In the genomic region with DNA sequence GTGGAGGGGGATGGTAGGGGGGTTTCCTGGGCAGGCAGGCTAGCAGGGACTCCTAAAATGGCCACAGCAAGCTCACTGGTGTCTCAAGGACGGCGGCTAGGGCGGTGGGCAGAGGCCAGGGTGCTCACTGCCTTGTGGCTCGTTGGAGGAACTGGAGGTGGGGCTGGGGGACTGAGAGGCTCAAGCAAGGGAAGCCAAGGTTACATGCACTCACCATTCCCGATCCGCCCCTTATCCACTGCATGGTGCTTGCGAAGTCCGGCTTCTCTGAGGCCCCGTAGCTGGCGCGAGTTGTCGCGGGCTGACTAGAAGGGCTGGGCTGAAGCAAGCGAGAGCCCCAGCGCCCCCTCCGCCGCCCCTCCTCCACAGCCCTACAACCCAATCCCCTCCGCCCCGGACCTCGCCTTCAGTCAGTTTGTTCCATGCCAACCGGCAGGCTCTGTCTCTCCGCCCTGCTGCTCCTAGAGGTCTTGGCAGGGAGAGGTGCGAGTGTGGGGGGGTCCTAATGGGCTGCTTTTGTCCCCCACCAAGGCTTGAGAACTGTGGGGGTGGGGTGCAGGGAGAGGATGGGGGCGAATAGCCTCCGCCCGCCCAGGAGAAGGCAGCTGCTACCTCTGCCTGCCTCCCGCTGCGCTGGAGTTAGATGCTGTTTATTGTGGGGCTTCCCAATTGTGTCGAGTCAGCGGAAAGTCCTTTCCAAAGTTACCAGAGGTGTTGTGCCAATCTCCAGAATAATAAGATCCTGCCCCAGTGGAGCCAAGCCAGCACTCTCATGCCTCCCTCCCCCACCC, we compare ENCODE assay signal across 8 cellular contexts. TPM values are rescaled to one million over a fixed set of nuclear protein-coding genes. Genes with fewer than 3 reads are reported as not detected.
A peak's percentile ranks its signal among the peaks of the same experiment; 100 is the strongest.
DNase-seq lines count a peak whose midpoint lies in the region; ATAC-seq, FAIRE-seq and TF ChIP-seq lines count a peak whose summit lies in the region.

A gene (minus strand): TSS at position 313 of the 791 bp plus-strand sequence. CDS start 69 bp downstream, at position 244.

- no peak for FAIRE-seq in D721Med (lab: Jason Lieb, UNC)

- TF ChIP-seq CTCF in choroid plexus epithelial cell (conservative IDR thresholded peaks at IDR 0.05; ENCODE audit: low read depth, low read length), result no peak
- no peak for TF ChIP-seq CTCF in left lung (IDR thresholded peaks at IDR 0.05)
- no peak for TF ChIP-seq CTCF in stomach (IDR thresholded peaks at IDR 0.05)
- no peak for TF ChIP-seq CTCF in D721Med (IDR thresholded peaks at IDR 0.05; ENCODE audit: insufficient read depth, missing control alignments)

- ATAC-seq in left lung (peak; percentile 50), GM21526 (IDR thresholded peaks at IDR 0.05; ENCODE audit: low FRiP score, unreplicated experiment) (no peak)

- H3K36me3 ChIP-seq in ES-I3 (ENCODE audit: insufficient read depth, low read length) (no peaks in the 10 kb centered on the region), left lung (no peaks in the 10 kb centered on the region), stomach (no peaks in the 10 kb centered on the region)

- H3K27ac ChIP-seq in left lung (no peak within 1 kb of the TSS), stomach (peak within 1 kb of the TSS in 4 of 5 donors; percentile 29 to 64 (median 55))

- no peaks in the 10 kb centered on the region; the same call in 1 of the 2 replicates for H3K9me3 ChIP-seq in ES-I3 (ENCODE audit: control insufficient read depth, insufficient read depth, low read length)
- H3K9me3 ChIP-seq in left lung, result no peaks in the 10 kb centered on the region
- no peaks in the 10 kb centered on the region for H3K9me3 ChIP-seq in stomach

- H3K4me1 ChIP-seq in ES-I3 (ENCODE audit: insufficient read depth, low read length), result peaks cover 4% of the 10 kb centered on the region; the same call in 1 of the 2 replicates
- no peaks in the 10 kb centered on the region for H3K4me1 ChIP-seq in left lung
- no peaks in the 10 kb centered on the region for H3K4me1 ChIP-seq in stomach

- H3K27me3 ChIP-seq in left lung (no peaks in the 10 kb centered on the region), stomach (peaks cover 0 to 11% (median 0%) of the 10 kb centered on the region in 3 donors)

- intact Hi-C loops in left lung (cut with DNase I) (no loop called here), stomach (cut with DNase I; ENCODE audit: low total_unique reads) (no loop called here)

- no peak for TF ChIP-seq EP300 in stomach (IDR thresholded peaks at IDR 0.05)

- H3K9ac ChIP-seq in ES-I3 (ENCODE audit: low read depth, low read length), result peak within 1 kb of the TSS; percentile 77

- TF ChIP-seq POLR2A in stomach (IDR thresholded peaks at IDR 0.05), result no peak

- DNase-seq in NCI-H460 (ENCODE audit: extremely low read depth, low read depth), result no peak
- peak; percentile 5 for DNase-seq in choroid plexus epithelial cell (ENCODE audit: low read depth)
- DNase-seq in left lung, result no peak
- peak; percentile 26 for DNase-seq in stomach
- DNase-seq in NK-92 (lab: John Stamatoyannopoulos, UW; ENCODE audit: unreplicated experiment), result no peak
- no peak for DNase-seq in D721Med (ENCODE audit: insufficient read length, low spot score)

- H3K4me3 ChIP-seq in choroid plexus epithelial cell (ENCODE audit: low read depth, low read length) (peak within 1 kb of the TSS; percentile 24), left lung (peak within 1 kb of the TSS; percentile 16 to 17), stomach (peak within 1 kb of the TSS; percentile 40 to 55 (median 52))

- WGBS in stomach, 5 donors, result 0 to 29% (median 8%) methylated on average over 4 to 30 of the region's 30 CpGs

RNA-seq across cellular contexts. Expression of the gene that starts here (rescaled TPM):
- total RNA-seq in NCI-H460 (2014; rRNA removed; shearing (Covaris generic)), result 12.2 and 13.8 TPM in 2 replicates
- 13.6 and 18.6 TPM in 2 replicates for polyA plus RNA-seq in NCI-H460 (2014; cell fraction: nucleus; rRNA removed)
- 10 to 100 TPM; 23.9 to 26.8 TPM for total RNA-seq in left lung
- total RNA-seq in stomach, result 100 to 1,000 TPM in 1 of 5 donors, 10 to 100 TPM in 4; 10.3 to 103 (median 35.1) TPM
- polyA plus RNA-seq in stomach, result 10 to 100 TPM in 2 of 3 donors, 1 to 10 TPM in 1; 7.6 to 12.9 (median 12.1) TPM

Comparison
In these comparisons a context has a peak if more than half of its experiments do, and no peak if none do; other contexts are left out.
1. DNase-seq: peak in choroid plexus epithelial cell (single experiment) and stomach (single experiment); none in NCI-H460 (single experiment), left lung (0 of 2), NK-92 (single experiment) and D721Med (single experiment).
2. H3K27ac ChIP-seq: peak in stomach (4 of 5); none in left lung (0 of 2).
3. Peak in every context shown above with its lines, with median percentiles within 50 percentile points of each other: H3K4me3 ChIP-seq.